14 cellular contexts compared by ENCODE assay signal in the genomic region with DNA sequence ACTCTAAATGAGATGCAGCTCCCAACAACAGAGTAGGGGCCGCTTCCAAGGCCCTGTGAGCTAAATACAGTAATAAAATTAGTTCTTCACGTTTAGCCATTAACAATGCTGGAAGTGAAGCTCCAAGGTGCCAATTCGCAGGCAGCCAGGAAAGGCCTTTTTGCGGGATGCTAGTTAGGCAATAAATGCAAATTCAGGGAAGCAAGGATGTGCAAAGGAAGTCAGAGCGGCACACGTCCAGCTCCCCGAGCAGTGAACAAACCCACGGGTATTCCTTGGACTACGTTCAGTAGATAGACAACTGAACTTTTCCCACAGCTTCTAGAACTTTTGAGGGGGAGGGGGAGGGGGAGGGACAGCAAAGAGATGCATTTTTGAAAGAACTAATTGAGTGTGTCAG. TPM values are rescaled to one million over a fixed set of nuclear protein-coding genes. Genes with fewer than 3 reads are reported as not detected.
A peak's percentile ranks its signal among the peaks of the same experiment; 100 is the strongest.
DNase-seq lines count a peak whose midpoint lies in the region; ATAC-seq and TF ChIP-seq lines count a peak whose summit lies in the region.
"Had no signal": no experiment of that assay in that cellular context is flagged by ENCODE, and none has a peak within 500 bp of the region (broad histone marks: within the 10 kb centered on the region; RNA-seq: fewer than 3 reads in every experiment).

No MANE protein-coding gene starts in this region.

- no peaks in the 10 kb centered on the region for H3K27me3 ChIP-seq in skeletal muscle satellite cell (ENCODE audit: control insufficient read depth, insufficient read depth, low read length)
- H3K27me3 ChIP-seq: heart right ventricle, SJSA1 had no signal

- H3K4me3 ChIP-seq in HFF-Myc (replicated peaks; ENCODE audit: low read depth, low read length) (peak overlapping the region; percentile 70), skeletal muscle satellite cell (ENCODE audit: low read length) (peak overlapping the region; percentile 5)
- H3K4me3 ChIP-seq: heart right ventricle, SJSA1 had no signal

- DNase-seq in HFF-Myc (ENCODE audit: extremely low read depth, low read depth) (no peak), astrocyte of the hippocampus (ENCODE audit: low read depth, low spot score) (peak; percentile 64), iris pigment epithelial cell (ENCODE audit: low read depth) (peak; percentile 59), NCI-H524 (lab: John Stamatoyannopoulos, UW) (no peak), NCI-H1048 (lab: John Stamatoyannopoulos, UW) (no peak)
- DNase-seq: activated CD4-positive, alpha-beta T cell treated with anti-CD3 and anti-CD28 coated beads, Interleukin-2, amount 50 U/mL, for 1 hour; activated naive CD4-positive, alpha-beta T cell treated with anti-CD3 and anti-CD28 coated beads for 36 hours; DMS153; heart right ventricle; NCI-H1092; NCI-H510A had no signal

- no peak for TF ChIP-seq CTCF in HFF-Myc (IDR thresholded peaks at IDR 0.05; ENCODE audit: low read depth, low read length, missing control alignments)

- H3K4me1 ChIP-seq in skeletal muscle satellite cell (ENCODE audit: control insufficient read depth, insufficient read depth, low read length), result peaks cover 45% of the 10 kb centered on the region

- no peak for ATAC-seq in GM21381 (IDR thresholded peaks at IDR 0.05; ENCODE audit: unreplicated experiment)
- ATAC-seq: heart right ventricle had no signal

- peak overlapping the region; percentile 14 for H3K9ac ChIP-seq in skeletal muscle satellite cell (ENCODE audit: low read depth, low read length)

- H3K36me3 ChIP-seq in skeletal muscle satellite cell (ENCODE audit: insufficient read depth, low read length), result no peaks in the 10 kb centered on the region
- H3K36me3 ChIP-seq: heart right ventricle, SJSA1 had no signal

- H3K9me3 ChIP-seq in skeletal muscle satellite cell (replicated peaks; ENCODE audit: low read length), result no peaks in the 10 kb centered on the region
- H3K9me3 ChIP-seq: heart right ventricle, SJSA1 had no signal

- peak overlapping the region; percentile 88 for H3K4me2 ChIP-seq in skeletal muscle satellite cell (ENCODE audit: low read length)

RNA-seq across cellular contexts. Expression of gene ZNF516, which starts 6.9 kb away (rescaled TPM):
- 19.5 and 21.2 TPM in 2 replicates for total RNA-seq in skeletal muscle satellite cell (2012; rRNA removed)

Comparison
In these comparisons a context has a peak if more than half of its experiments do, and no peak if none do; other contexts are left out.
1. DNase-seq: peak in astrocyte of the hippocampus (single experiment) and iris pigment epithelial cell (single experiment); none in HFF-Myc (single experiment), NCI-H524 (0 of 2) and NCI-H1048 (single experiment).